Comparison of ENCODE assay signal across 8 cellular contexts in the genomic region with DNA sequence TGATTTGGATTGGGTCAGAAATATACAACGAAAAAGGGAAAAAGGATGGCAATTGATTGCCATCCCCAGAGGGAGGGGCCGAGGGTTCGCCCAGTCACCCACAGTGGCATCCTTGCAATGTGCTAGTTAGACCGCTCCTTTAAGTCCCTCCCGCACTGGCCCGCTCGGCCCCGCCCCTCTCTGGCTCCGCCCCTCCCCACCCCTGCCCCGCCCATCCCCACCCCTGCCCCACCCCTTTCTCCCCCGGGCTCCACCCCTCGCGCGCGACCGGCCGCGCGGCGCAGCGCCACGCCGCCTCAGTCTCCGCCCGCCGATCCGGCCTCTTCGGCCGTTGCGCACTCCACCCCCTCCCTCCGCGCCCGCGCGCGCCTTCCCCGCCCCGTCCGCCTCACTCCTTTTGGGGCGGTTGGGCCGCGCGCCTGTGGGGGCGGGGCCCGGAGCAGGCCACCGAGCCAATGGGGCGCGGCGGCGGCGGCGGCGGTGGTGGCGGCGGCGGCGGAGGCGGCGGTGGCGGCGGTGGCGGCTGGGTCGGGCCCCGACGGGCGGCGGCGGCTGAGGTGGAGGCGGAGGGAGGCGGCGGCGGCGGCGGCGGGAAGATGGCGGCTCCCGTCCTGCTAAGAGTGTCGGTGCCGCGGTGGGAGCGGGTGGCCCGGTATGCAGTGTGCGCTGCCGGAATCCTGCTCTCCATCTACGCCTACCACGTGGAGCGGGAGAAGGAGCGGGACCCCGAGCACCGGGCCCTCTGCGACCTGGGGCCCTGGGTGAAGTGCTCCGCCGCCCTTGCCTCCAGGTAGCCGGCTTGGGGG. TPM values are rescaled to one million over a fixed set of nuclear protein-coding genes. Genes with fewer than 3 reads are reported as not detected.
DNase-seq lines count a peak whose midpoint lies in the region; ATAC-seq and TF ChIP-seq lines count a peak whose summit lies in the region.

A gene (plus strand): TSS at position 299 of the 806 bp plus-strand sequence. CDS start 298 bp downstream, at position 597.

- peak within 1 kb of the TSS; percentile 69 for H3K4me3 ChIP-seq in CD4-positive, CD25-positive, alpha-beta regulatory T cell (ENCODE audit: low read depth, low read length)
- peak within 1 kb of the TSS; percentile 68 to 78 for H3K4me3 ChIP-seq in duodenal mucosa (ENCODE audit: low read depth in 1 of 2, low read length in 2 of 2)
- H3K4me3 ChIP-seq in lower leg skin (ENCODE audit: low read depth, poor library complexity, severe bottlenecking) = peak within 1 kb of the TSS; percentile 92

- peak within 1 kb of the TSS; percentile 44 to 92 (median 80) for H3K27ac Mint-ChIP-seq in CD4-positive, CD25-positive, alpha-beta regulatory T cell
- peak within 1 kb of the TSS; percentile 71 for H3K27ac Mint-ChIP-seq in activated CD4-positive, alpha-beta memory T cell treated with anti-CD3 and anti-CD28 coated beads, Interleukin-2, amount 10 ng/mL, durations not matched to agents 7 days and 5 days

- no peaks in the 10 kb centered on the region for H3K9me3 ChIP-seq in CD4-positive, CD25-positive, alpha-beta regulatory T cell (ENCODE audit: control insufficient read depth in 2 of 2, low read length in 2 of 2)
- no peaks in the 10 kb centered on the region for H3K9me3 ChIP-seq in duodenal mucosa (ENCODE audit: control insufficient read depth in 1 of 2, low read length in 2 of 2)

- H3K4me1 Mint-ChIP-seq in CD4-positive, CD25-positive, alpha-beta regulatory T cell = peaks cover 0 to 11% (median 4%) of the 10 kb centered on the region in 4 donors
- H3K4me1 Mint-ChIP-seq in activated CD4-positive, alpha-beta memory T cell treated with anti-CD3 and anti-CD28 coated beads, Interleukin-2, amount 10 ng/mL, durations not matched to agents 7 days and 5 days = peaks cover 6% of the 10 kb centered on the region

- peak within 1 kb of the TSS; percentile 80 to 97 (median 88) for H3K4me3 Mint-ChIP-seq in CD4-positive, CD25-positive, alpha-beta regulatory T cell
- peak within 1 kb of the TSS; percentile 81 for H3K4me3 Mint-ChIP-seq in activated CD4-positive, alpha-beta memory T cell treated with anti-CD3 and anti-CD28 coated beads, Interleukin-2, amount 10 ng/mL, durations not matched to agents 7 days and 5 days

- no peaks in the 10 kb centered on the region for H3K36me3 Mint-ChIP-seq in CD4-positive, CD25-positive, alpha-beta regulatory T cell
- H3K36me3 Mint-ChIP-seq in activated CD4-positive, alpha-beta memory T cell treated with anti-CD3 and anti-CD28 coated beads, Interleukin-2, amount 10 ng/mL, durations not matched to agents 7 days and 5 days (ENCODE audit: low read depth) = peaks cover 3% of the 10 kb centered on the region

- CTCF ChIA-PET in activated CD4-positive, alpha-beta memory T cell treated with anti-CD3 and anti-CD28 coated beads, Interleukin-2, amount 10 ng/mL, durations not matched to agents 7 days and 5 days (lab: Charles Lee) = no interaction called here

- no peaks in the 10 kb centered on the region for H3K27me3 ChIP-seq in CD4-positive, CD25-positive, alpha-beta regulatory T cell (ENCODE audit: control insufficient read depth, insufficient read depth, low read length)
- no peaks in the 10 kb centered on the region for H3K27me3 ChIP-seq in duodenal mucosa (ENCODE audit: control insufficient read depth in 1 of 2, insufficient read depth in 2 of 2, low read length in 2 of 2)

- H3K27ac ChIP-seq in CD4-positive, CD25-positive, alpha-beta regulatory T cell (ENCODE audit: insufficient read depth, low read length, poor library complexity, severe bottlenecking) = no peak within 1 kb of the TSS
- H3K27ac ChIP-seq in duodenal mucosa (ENCODE audit: low read depth, low read length) = peak within 1 kb of the TSS; percentile 50

- ATAC-seq in CD4-positive, CD25-positive, alpha-beta regulatory T cell (ENCODE audit: low read depth in 2 of 2) = peak; percentile 95
- peak; percentile 81 for ATAC-seq in GM19452 (IDR thresholded peaks at IDR 0.05; ENCODE audit: unreplicated experiment)
- peak; percentile 84 for ATAC-seq in HG03571 (IDR thresholded peaks at IDR 0.05; ENCODE audit: unreplicated experiment)

- intact Hi-C loops in lower leg skin (cut with DNase I; ENCODE audit: low total_unique reads) = loop anchor here (5.0 kb wide), 1 partner anchor 109 kb away; a partner anchor contains a TSS

- no peaks in the 10 kb centered on the region for H3K9me3 Mint-ChIP-seq in CD4-positive, CD25-positive, alpha-beta regulatory T cell
- no peaks in the 10 kb centered on the region for H3K9me3 Mint-ChIP-seq in activated CD4-positive, alpha-beta memory T cell treated with anti-CD3 and anti-CD28 coated beads, Interleukin-2, amount 10 ng/mL, durations not matched to agents 7 days and 5 days

- H3K9ac ChIP-seq in duodenal mucosa (ENCODE audit: low read depth in 1 of 2, low read length in 2 of 2) = peak within 1 kb of the TSS; percentile 65 to 70

- H3K27me3 Mint-ChIP-seq in CD4-positive, CD25-positive, alpha-beta regulatory T cell = no peaks in the 10 kb centered on the region
- H3K27me3 Mint-ChIP-seq in activated CD4-positive, alpha-beta memory T cell treated with anti-CD3 and anti-CD28 coated beads, Interleukin-2, amount 10 ng/mL, durations not matched to agents 7 days and 5 days = no peaks in the 10 kb centered on the region

- no peak for TF ChIP-seq CTCF in lower leg skin (IDR thresholded peaks at IDR 0.05)

- H3K4me1 ChIP-seq in CD4-positive, CD25-positive, alpha-beta regulatory T cell (ENCODE audit: control insufficient read depth, insufficient read depth, low read length, poor library complexity, severe bottlenecking) = peaks cover 2% of the 10 kb centered on the region
- peaks cover 0 to 4% of the 10 kb centered on the region in 2 donors for H3K4me1 ChIP-seq in duodenal mucosa (ENCODE audit: control insufficient read depth in 1 of 2, insufficient read depth in 2 of 2, low read length in 2 of 2)

- 0 to 1% methylated on average over 10 to 59 of the region's 94 CpGs for WGBS in lower leg skin, 2 donors

- no peak for TF ChIP-seq POLR2A in lower leg skin (IDR thresholded peaks at IDR 0.05)

- no peaks in the 10 kb centered on the region for H3K36me3 ChIP-seq in CD4-positive, CD25-positive, alpha-beta regulatory T cell (ENCODE audit: control insufficient read depth, insufficient read depth, low read length)
- H3K36me3 ChIP-seq in duodenal mucosa (ENCODE audit: control insufficient read depth in 1 of 2, insufficient read depth in 2 of 2, low read length in 2 of 2) = no peaks in the 10 kb centered on the region

- peak; percentile 91 to 94 (median 92) for DNase-seq in CD4-positive, CD25-positive, alpha-beta regulatory T cell
- DNase-seq in NCI-H82 treated with DMSO at 0.1 percent for 48 hours (lab: John Stamatoyannopoulos, UW; ENCODE audit: unreplicated experiment) = peak; percentile 62
- DNase-seq in activated CD4-positive, alpha-beta memory T cell treated with anti-CD3 and anti-CD28 coated beads, Interleukin-2, amount 10 ng/mL, durations not matched to agents 7 days and 5 days = peak; percentile 96
- peak; percentile 92 to 98 for DNase-seq in lower leg skin (ENCODE audit: low spot score in 2 of 2)
- DNase-seq in stimulated activated CD4-positive, alpha-beta T cell treated with anti-CD3 and anti-CD28 coated beads, Interleukin-4, amount 100 ng/mL, for 24 hours = peak; percentile 94

- POLR2A ChIA-PET in activated CD4-positive, alpha-beta memory T cell treated with anti-CD3 and anti-CD28 coated beads, Interleukin-2, amount 10 ng/mL, durations not matched to agents 7 days and 5 days (lab: Charles Lee) = interaction anchor here (1.1 to 1.3 kb wide), 2 partner anchors 108 to 121 kb away, joined by 3 to 4 read pairs; no protein-coding TSS in a partner anchor

RNA-seq across cellular contexts. Expression of the gene that starts here (rescaled TPM):
- total RNA-seq in CD4-positive, CD25-positive, alpha-beta regulatory T cell = 5.5 TPM
- polyA plus RNA-seq in CD4-positive, CD25-positive, alpha-beta regulatory T cell = 1 to 10 TPM; 3.7 to 4.0 (median 3.8) TPM
- 10 to 100 TPM; 13.1 to 14.1 TPM for total RNA-seq in activated CD4-positive, alpha-beta memory T cell treated with anti-CD3 and anti-CD28 coated beads, Interleukin-2, amount 10 ng/mL, durations not matched to agents 7 days and 5 days
- total RNA-seq in lower leg skin = 10 to 100 TPM; 23.5 to 26.4 (median 25.0) TPM
